8 cellular contexts compared by ENCODE assay signal in the genomic region with DNA sequence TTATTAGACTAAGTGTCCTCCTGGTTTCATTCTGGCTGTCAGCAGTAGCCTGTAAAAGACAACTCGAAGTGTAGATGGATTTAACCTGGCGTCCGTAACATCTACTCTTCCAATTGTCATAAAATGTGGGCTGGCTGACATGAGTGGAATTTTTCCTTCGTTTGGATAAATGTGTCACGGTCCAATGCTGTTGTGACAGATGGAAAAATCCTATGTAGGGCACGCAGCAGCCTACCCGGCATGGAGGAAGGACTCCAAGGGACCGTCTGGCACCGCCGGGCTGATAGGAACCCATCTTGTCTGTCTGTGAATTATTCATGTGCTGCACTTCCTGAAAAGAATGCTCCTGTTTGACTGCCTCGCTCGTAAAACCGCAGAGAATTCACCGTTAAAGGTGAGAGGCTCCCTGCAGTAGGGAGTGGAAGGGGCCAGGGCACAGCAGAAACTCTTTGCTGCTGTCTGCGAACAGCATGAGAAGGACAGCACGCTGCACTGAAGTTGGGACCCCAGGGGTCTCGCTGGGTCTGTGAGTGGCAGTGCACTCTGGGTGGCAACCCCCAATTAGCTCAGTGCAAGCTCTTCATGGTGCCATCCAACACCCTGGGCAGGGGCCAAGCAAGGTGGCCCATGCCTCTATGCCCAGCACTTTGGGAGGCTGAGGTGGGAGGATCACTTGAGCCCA. TPM values are rescaled to one million over a fixed set of nuclear protein-coding genes. Genes with fewer than 3 reads are reported as not detected.
DNase-seq lines count a peak whose midpoint lies in the region; ATAC-seq lines count a peak whose summit lies in the region.

No MANE protein-coding gene starts in this region.

- H3K4me1 ChIP-seq in HUES6 (ENCODE audit: control insufficient read depth, insufficient read depth, low read length) (peaks cover 29% of the 10 kb centered on the region), neuronal stem cell (ENCODE audit: control insufficient read depth in 2 of 2, insufficient read depth in 1 of 2, low read depth in 1 of 2, low read length in 2 of 2) (peaks cover 8 to 21% of the 10 kb centered on the region in 2 donors)

- H3K27me3 ChIP-seq in HUES6 (ENCODE audit: control insufficient read depth, insufficient read depth, low read length) (no peaks in the 10 kb centered on the region), neuronal stem cell (ENCODE audit: control insufficient read depth in 3 of 3, insufficient read depth in 3 of 3, low read depth in 1 of 3, low read length in 3 of 3) (no peaks in the 10 kb centered on the region)

- peak overlapping the region; percentile 2 for H2BK12ac ChIP-seq in neuronal stem cell (ENCODE audit: low read length)

- peaks cover 12% of the 10 kb centered on the region for H3K79me1 ChIP-seq in neuronal stem cell (ENCODE audit: low read depth, low read length)

- H3K14ac ChIP-seq in neuronal stem cell (ENCODE audit: low read length) = no peak overlapping the region

- H4K8ac ChIP-seq in neuronal stem cell (ENCODE audit: low read depth, low read length) = no peak overlapping the region

- H4K91ac ChIP-seq in neuronal stem cell (ENCODE audit: low read depth, low read length, poor library complexity) = no peak overlapping the region

- H2BK5ac ChIP-seq in neuronal stem cell (ENCODE audit: low read length) = no peak overlapping the region

- no peak for ATAC-seq in HG03025 (IDR thresholded peaks at IDR 0.05; ENCODE audit: low FRiP score, unreplicated experiment)
- no peak for ATAC-seq in HG03139 (IDR thresholded peaks at IDR 0.05; ENCODE audit: unreplicated experiment)

- peak overlapping the region; percentile 29 for H3K9ac ChIP-seq in HUES6 (ENCODE audit: low read length)
- no peak overlapping the region for H3K9ac ChIP-seq in neuronal stem cell (ENCODE audit: low read depth, low read length, poor library complexity)

- H2AFZ ChIP-seq in neuronal stem cell (ENCODE audit: low read length) = no peak overlapping the region

- H3K27ac ChIP-seq in HUES6 (ENCODE audit: low read depth, low read length) = peak overlapping the region; percentile 2; the same call in 1 of the 2 replicates
- H3K27ac ChIP-seq in caudate nucleus (ENCODE audit: low read depth, low read length) = peak overlapping the region; percentile 72
- no peak overlapping the region for H3K27ac ChIP-seq in neuronal stem cell (replicated peaks; ENCODE audit: low read length)

- H3K9me3 ChIP-seq in HUES6 (ENCODE audit: control insufficient read depth, insufficient read depth, low read depth, low read length) (no peaks in the 10 kb centered on the region), neuronal stem cell (replicated peaks in 1 of 2; ENCODE audit: control insufficient read depth in 2 of 2, insufficient read depth in 1 of 2, low read depth in 1 of 2, low read length in 2 of 2) (no peaks in the 10 kb centered on the region)

- H3K23ac ChIP-seq in neuronal stem cell (ENCODE audit: low read depth, low read length, poor library complexity) = no peak overlapping the region

- WGBS in neuronal stem cell (ENCODE audit: extremely low coverage in 2 of 2, insufficient read length in 2 of 2, insufficient replicate concordance in 1 of 2), 2 donors = no CpG with 5 or more reads among the region's 17 CpGs

- no peak overlapping the region for H3K4me2 ChIP-seq in neuronal stem cell (ENCODE audit: insufficient read depth, low read length, poor library complexity, severe bottlenecking)

- no peak overlapping the region for H3K4ac ChIP-seq in neuronal stem cell (ENCODE audit: low read length)

- H2AK5ac ChIP-seq in neuronal stem cell (ENCODE audit: low read depth, low read length) = no peak overlapping the region

- H2BK120ac ChIP-seq in neuronal stem cell (ENCODE audit: low read depth, low read length) = no peak overlapping the region

- no peak overlapping the region for H2BK15ac ChIP-seq in neuronal stem cell (ENCODE audit: low read length)

- DNase-seq in ELF-1 (ENCODE audit: low read depth, low spot score) (peak; percentile 42), T-helper 9 cell (peak; percentile 60), caudate nucleus (lab: John Stamatoyannopoulos, UW) (peak in 14 of 61 donors; percentile 10 to 96 (median 28)), neuronal stem cell (ENCODE audit: low spot score) (no peak), SW 1271 (lab: John Stamatoyannopoulos, UW) (no peak)

- H3K36me3 ChIP-seq in HUES6 (ENCODE audit: control insufficient read depth, insufficient read depth, low read length) (0 out of 2 replicates have a peak, but pooled peaks cover 2% of the 10 kb centered on the region), neuronal stem cell (replicated peaks in 1 of 2; ENCODE audit: control insufficient read depth in 2 of 2, insufficient read depth in 2 of 2, low read length in 2 of 2) (peaks cover 4 to 26% of the 10 kb centered on the region in 2 donors)

- no peak overlapping the region for H3K18ac ChIP-seq in neuronal stem cell (ENCODE audit: low read length)

- H3K4me3 ChIP-seq in HUES6 (ENCODE audit: low read depth, low read length) (peak overlapping the region; percentile 16; the same call in 1 of the 2 replicates), neuronal stem cell (ENCODE audit: low read length in 2 of 2) (no peak overlapping the region)

RNA-seq across cellular contexts. Expression of gene ORAI2, which starts 1.6 kb away (rescaled TPM):
- 31.9 TPM for polyA plus RNA-seq in neuronal stem cell (2013, experiment 1 of 2)
- 32.2 TPM for polyA plus RNA-seq in neuronal stem cell (2013, experiment 2 of 2)

RNA-seq across cellular contexts. Expression of gene ALKBH4, which starts 32.9 kb away (rescaled TPM):
- 13.2 TPM for polyA plus RNA-seq in neuronal stem cell (2013, experiment 1 of 2)
- polyA plus RNA-seq in neuronal stem cell (2013, experiment 2 of 2) = 13.2 TPM

RNA-seq across cellular contexts. Expression of gene LRWD1, which starts 33.0 kb away (rescaled TPM):
- 11.0 TPM for polyA plus RNA-seq in neuronal stem cell (2013, experiment 1 of 2)
- polyA plus RNA-seq in neuronal stem cell (2013, experiment 2 of 2) = 11.6 TPM

RNA-seq across cellular contexts. Expression of gene PRKRIP1, which starts 35.6 kb away (rescaled TPM):
- polyA plus RNA-seq in neuronal stem cell (2013, experiment 1 of 2) = 23.3 TPM
- 21.4 TPM for polyA plus RNA-seq in neuronal stem cell (2013, experiment 2 of 2)

RNA-seq across cellular contexts. Expression of gene POLR2J, which starts 47.0 kb away (rescaled TPM):
- polyA plus RNA-seq in neuronal stem cell (2013, experiment 1 of 2) = 136 TPM
- 136 TPM for polyA plus RNA-seq in neuronal stem cell (2013, experiment 2 of 2)

Comparison
In these comparisons a context has a peak if more than half of its experiments do, and no peak if none do; other contexts are left out.
1. DNase-seq: peak in ELF-1 (single experiment) and T-helper 9 cell (single experiment); none in neuronal stem cell (single experiment) and SW 1271 (0 of 2).